In the genomic region with DNA sequence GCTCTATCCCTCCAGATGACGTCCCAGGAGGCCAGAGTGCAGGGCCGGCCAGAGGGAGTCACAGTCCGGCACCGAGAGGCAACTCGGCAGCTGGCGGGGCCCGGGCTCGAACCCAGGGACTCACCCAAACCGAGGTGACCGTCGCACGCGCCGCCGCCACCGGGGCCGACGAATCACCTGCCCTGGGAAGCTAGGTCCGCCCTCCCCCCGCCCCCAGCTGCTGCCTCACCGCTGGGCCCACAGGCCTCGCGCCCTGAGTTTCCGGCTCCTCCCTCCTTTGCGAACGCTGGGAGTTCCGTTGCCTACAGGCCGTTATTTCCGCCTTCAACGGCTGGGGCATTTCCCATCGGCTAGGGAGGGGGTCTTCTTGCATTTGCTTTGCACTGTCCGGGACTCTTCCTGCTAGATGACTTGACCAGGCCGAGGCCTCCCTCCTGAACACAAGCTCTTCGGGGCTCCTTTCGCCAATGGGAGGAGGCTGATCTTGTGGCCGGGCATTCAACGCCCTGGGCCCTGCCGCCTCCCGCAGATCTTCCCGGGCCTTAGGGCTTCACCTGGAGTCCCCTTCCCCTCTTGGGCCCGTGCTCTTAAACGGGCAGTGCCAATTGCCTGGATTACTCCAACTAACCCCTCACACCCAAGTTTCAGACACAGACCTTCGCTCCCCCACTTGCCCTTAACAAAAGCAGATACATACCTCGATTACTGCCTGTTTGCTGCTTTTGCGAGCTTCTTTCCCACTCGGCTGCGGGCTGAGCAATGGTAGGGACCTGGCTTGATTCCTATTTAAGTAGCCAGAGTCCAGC, we compare ENCODE assay signal across 1 cellular context.
TF ChIP-seq lines count a peak whose summit lies in the region.

Gene SNUPN, minus strand, starts transcription at position 184 of the 806 bp plus-strand sequence. CDS start 4,674 bp downstream, outside the sequence.

TF ChIP-seq in HEK293, 187 proteins besides CTCF, POLR2A, EP300 and RAD21 (continued from another document and continues in another):
- TF ChIP-seq, protein P1, sequence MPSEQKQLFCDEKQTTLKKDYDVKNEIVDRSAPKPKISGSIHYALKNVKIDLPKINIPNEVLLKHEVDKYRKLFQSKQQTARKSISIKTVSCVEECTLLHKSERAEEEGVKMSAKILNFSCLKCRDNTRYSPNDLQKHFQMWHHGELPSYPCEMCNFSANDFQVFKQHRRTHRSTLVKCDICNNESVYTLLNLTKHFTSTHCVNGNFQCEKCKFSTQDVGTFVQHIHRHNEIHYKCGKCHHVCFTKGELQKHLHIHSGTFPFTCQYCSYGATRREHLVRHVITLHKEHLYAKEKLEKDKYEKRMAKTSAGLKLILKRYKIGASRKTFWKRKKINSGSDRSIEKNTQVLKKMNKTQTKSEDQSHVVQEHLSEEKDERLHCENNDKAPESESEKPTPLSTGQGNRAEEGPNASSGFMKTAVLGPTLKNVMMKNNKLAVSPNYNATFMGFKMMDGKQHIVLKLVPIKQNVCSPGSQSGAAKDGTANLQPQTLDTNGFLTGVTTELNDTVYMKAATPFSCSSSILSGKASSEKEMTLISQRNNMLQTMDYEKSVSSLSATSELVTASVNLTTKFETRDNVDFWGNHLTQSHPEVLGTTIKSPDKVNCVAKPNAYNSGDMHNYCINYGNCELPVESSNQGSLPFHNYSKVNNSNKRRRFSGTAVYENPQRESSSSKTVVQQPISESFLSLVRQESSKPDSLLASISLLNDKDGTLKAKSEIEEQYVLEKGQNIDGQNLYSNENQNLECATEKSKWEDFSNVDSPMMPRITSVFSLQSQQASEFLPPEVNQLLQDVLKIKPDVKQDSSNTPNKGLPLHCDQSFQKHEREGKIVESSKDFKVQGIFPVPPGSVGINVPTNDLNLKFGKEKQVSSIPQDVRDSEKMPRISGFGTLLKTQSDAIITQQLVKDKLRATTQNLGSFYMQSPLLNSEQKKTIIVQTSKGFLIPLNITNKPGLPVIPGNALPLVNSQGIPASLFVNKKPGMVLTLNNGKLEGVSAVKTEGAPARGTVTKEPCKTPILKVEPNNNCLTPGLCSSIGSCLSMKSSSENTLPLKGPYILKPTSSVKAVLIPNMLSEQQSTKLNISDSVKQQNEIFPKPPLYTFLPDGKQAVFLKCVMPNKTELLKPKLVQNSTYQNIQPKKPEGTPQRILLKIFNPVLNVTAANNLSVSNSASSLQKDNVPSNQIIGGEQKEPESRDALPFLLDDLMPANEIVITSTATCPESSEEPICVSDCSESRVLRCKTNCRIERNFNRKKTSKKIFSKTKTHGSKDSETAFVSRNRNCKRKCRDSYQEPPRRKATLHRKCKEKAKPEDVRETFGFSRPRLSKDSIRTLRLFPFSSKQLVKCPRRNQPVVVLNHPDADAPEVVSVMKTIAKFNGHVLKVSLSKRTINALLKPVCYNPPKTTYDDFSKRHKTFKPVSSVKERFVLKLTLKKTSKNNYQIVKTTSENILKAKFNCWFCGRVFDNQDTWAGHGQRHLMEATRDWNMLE (tag by site-specific recombination; conservative IDR thresholded peaks at IDR 0.05; ENCODE audit: low read depth): peak; percentile 57
- TF ChIP-seq ZNF138 (tag by site-specific recombination; IDR thresholded peaks at IDR 0.05; ENCODE audit: borderline replicate concordance) (no peak), ZNF585B (tag by site-specific recombination; IDR thresholded peaks at IDR 0.05) (no peak), SP3 (tag by site-specific recombination; IDR thresholded peaks at IDR 0.05) (peak; percentile 98), ZNF24 (tag by site-specific recombination; IDR thresholded peaks at IDR 0.05) (no peak; the same call in 1 of the 2 replicates), ZNF148 (tag by site-specific recombination; IDR thresholded peaks at IDR 0.05; ENCODE audit: borderline replicate concordance) (no peak; the same call in 1 of the 2 replicates), ZBTB44 (tag by site-specific recombination; IDR thresholded peaks at IDR 0.05) (no peak; the same call in 1 of the 2 replicates), ZNF292 (tag by site-specific recombination; IDR thresholded peaks at IDR 0.05; ENCODE audit: borderline replicate concordance, low read depth) (no peak), ZNF398 (tag by site-specific recombination; IDR thresholded peaks at IDR 0.05) (peak; percentile 65), ZNF423 (tag by site-specific recombination; IDR thresholded peaks at IDR 0.05) (peak; percentile 41; the same call in 1 of the 2 replicates), EGR2 (tag by site-specific recombination; IDR thresholded peaks at IDR 0.05; ENCODE audit: low read depth) (peak; percentile 77), ZNF837 (tag by site-specific recombination; IDR thresholded peaks at IDR 0.05) (no peak), ZNF18 (tag by site-specific recombination; IDR thresholded peaks at IDR 0.05) (0 out of 2 replicates have a peak, but pooled peaks have one; percentile 27), ZNF184 (tag by site-specific recombination; IDR thresholded peaks at IDR 0.05) (0 out of 2 replicates have a peak, but pooled peaks have one; percentile 4), ZNF311 (tag by site-specific recombination; IDR thresholded peaks at IDR 0.05; ENCODE audit: borderline replicate concordance) (no peak), ZNF132 (tag by site-specific recombination; IDR thresholded peaks at IDR 0.05; ENCODE audit: borderline replicate concordance) (no peak), ZSCAN16 (tag by site-specific recombination; IDR thresholded peaks at IDR 0.05) (no peak), SCRT2 (tag by site-specific recombination; IDR thresholded peaks at IDR 0.05) (peak; percentile 67; the same call in 1 of the 2 replicates), ZNF266 (tag by site-specific recombination; IDR thresholded peaks at IDR 0.05; ENCODE audit: low read depth) (no peak), TSHZ1 (tag by site-specific recombination; IDR thresholded peaks at IDR 0.05; ENCODE audit: borderline replicate concordance) (peak; percentile 44; the same call in 1 of the 2 replicates), KLF8 (tag by site-specific recombination; IDR thresholded peaks at IDR 0.05) (peak; percentile 99), ZNF571 (tag by site-specific recombination; IDR thresholded peaks at IDR 0.05) (no peak), SP2 (tag by site-specific recombination; IDR thresholded peaks at IDR 0.05) (peak; percentile 99), WT1 (tag by site-specific recombination; IDR thresholded peaks at IDR 0.05) (peak; percentile 88), PATZ1 (tag by site-specific recombination; IDR thresholded peaks at IDR 0.05) (peak; percentile 99)
- TF ChIP-seq, protein P2, sequence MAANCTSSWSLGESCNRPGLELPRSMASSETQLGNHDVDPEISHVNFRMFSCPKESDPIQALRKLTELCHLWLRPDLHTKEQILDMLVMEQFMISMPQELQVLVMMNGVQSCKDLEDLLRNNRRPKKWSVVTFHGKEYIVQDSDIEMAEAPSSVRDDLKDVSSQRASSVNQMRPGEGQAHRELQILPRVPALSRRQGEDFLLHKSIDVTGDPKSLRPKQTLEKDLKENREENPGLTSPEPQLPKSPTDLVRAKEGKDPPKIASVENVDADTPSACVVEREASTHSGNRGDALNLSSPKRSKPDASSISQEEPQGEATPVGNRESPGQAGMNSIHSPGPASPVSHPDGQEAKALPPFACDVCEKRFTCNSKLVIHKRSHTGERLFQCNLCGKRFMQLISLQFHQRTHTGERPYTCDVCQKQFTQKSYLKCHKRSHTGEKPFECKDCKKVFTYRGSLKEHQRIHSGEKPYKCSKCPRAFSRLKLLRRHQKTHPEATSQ (tag by site-specific recombination; IDR thresholded peaks at IDR 0.05): peak; percentile 87
- TF ChIP-seq, protein P3, sequence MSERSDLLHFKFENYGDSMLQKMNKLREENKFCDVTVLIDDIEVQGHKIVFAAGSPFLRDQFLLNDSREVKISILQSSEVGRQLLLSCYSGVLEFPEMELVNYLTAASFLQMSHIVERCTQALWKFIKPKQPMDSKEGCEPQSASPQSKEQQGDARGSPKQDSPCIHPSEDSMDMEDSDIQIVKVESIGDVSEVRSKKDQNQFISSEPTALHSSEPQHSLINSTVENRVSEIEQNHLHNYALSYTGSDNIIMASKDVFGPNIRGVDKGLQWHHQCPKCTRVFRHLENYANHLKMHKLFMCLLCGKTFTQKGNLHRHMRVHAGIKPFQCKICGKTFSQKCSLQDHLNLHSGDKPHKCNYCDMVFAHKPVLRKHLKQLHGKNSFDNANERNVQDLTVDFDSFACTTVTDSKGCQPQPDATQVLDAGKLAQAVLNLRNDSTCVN (tag by site-specific recombination; optimal IDR thresholded peaks at IDR 0.05): peak; percentile 94
